In the genomic region with DNA sequence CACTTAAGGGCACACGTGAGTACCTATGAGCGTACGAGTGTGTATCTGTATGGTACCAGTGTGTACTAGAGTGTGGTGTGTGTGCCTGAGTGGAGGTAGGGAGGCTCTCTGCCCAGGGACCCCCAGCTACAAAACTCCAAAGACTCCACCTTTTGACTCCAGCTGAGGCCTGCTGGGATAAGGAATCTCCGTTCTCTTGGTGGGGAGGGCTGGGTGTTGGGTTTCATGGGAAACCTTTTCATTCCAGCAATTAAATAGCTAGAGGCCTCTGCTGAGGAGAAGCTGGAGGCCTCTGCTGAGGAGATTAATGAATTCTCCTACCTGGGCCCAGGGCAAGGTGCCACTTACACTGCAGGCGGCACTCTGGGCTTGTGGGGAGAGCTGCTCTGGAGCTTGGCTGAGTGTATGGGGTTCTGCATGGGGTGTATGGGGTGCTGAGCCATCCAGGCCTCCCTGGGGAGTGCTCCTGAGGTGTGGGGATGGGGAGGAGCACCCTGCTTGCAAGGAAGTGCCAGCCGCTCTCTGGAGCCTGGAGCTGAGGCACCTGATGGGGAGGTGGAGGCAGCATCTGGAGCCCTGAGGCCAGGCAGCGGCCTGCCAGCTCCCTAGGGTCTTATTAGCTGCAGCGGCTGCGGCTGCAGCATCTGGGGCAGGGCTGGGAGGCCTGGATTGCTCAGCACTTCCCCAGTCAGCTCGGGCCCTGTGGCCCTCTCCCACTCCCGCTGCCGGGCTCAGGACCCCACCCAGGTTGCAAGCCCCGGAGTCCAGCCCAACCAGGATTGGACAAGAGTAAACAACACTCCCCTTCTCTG, we compare ENCODE assay signal across 14 cellular contexts. TPM values are rescaled to one million over a fixed set of nuclear protein-coding genes. Genes with fewer than 3 reads are reported as not detected.
DNase-seq lines count a peak whose midpoint lies in the region; ATAC-seq and TF ChIP-seq lines count a peak whose summit lies in the region.
"Had no signal": no experiment of that assay in that cellular context is flagged by ENCODE, and none has a peak within 500 bp of the region (broad histone marks: within the 10 kb centered on the region; RNA-seq: fewer than 3 reads in every experiment).

No MANE protein-coding gene starts in this region.

- H3K27ac Mint-ChIP-seq in activated CD4-positive, alpha-beta memory T cell treated with anti-CD3 and anti-CD28 coated beads, Interleukin-2, amount 10 ng/mL, durations not matched to agents 7 days and 5 days = no peak overlapping the region
- H3K27ac Mint-ChIP-seq: activated T-helper 1 cell treated with anti-CD3 and anti-CD28 coated beads, Interleukin-12 subunit alpha, Interleukin-12 subunit beta, Interleukin-2, Interleukin-4 antibody, amounts not matched to agents 30 ng/mL and 10 ng/mL and 1 ng/mL, durations not matched to agents 14 hours and 24 hours and 36 hours; CD4-positive, CD25-positive, alpha-beta regulatory T cell had no signal

- H3K4me3 ChIP-seq in dorsolateral prefrontal cortex (peak overlapping the region in 1 of 59 donors; percentile 82), neuronal stem cell (ENCODE audit: low read length in 2 of 2) (no peak overlapping the region)

- peaks cover 11% of the 10 kb centered on the region for H3K79me1 ChIP-seq in neuronal stem cell (ENCODE audit: low read depth, low read length)

- H3K27me3 Mint-ChIP-seq in activated CD4-positive, alpha-beta memory T cell treated with anti-CD3 and anti-CD28 coated beads, Interleukin-2, amount 10 ng/mL, durations not matched to agents 7 days and 5 days = no peaks in the 10 kb centered on the region
- H3K27me3 Mint-ChIP-seq: CD4-positive, CD25-positive, alpha-beta regulatory T cell had no signal

- H2BK5ac ChIP-seq in neuronal stem cell (ENCODE audit: low read length) = peak overlapping the region; percentile 83

- H3K4me1 ChIP-seq in ES-I3 (ENCODE audit: insufficient read depth, low read length) (peaks cover 10% of the 10 kb centered on the region), neuronal stem cell (ENCODE audit: control insufficient read depth in 2 of 2, insufficient read depth in 1 of 2, low read depth in 1 of 2, low read length in 2 of 2) (peaks cover 29 to 36% of the 10 kb centered on the region in 2 donors)

- H3K36me3 Mint-ChIP-seq in activated CD4-positive, alpha-beta memory T cell treated with anti-CD3 and anti-CD28 coated beads, Interleukin-2, amount 10 ng/mL, durations not matched to agents 7 days and 5 days (ENCODE audit: low read depth) = no peaks in the 10 kb centered on the region
- H3K36me3 Mint-ChIP-seq: CD4-positive, CD25-positive, alpha-beta regulatory T cell had no signal

- H2AFZ ChIP-seq in neuronal stem cell (ENCODE audit: low read length) = no peak overlapping the region

- intact Hi-C loops in dorsolateral prefrontal cortex (cut with DNase I) = no loop called here

- peak overlapping the region; percentile 22; the same call in 1 of the 2 replicates for H3K9ac ChIP-seq in ES-I3 (ENCODE audit: low read depth, low read length)
- H3K9ac ChIP-seq in neuronal stem cell (ENCODE audit: low read depth, low read length, poor library complexity) = no peak overlapping the region
- H3K9ac ChIP-seq: KMS-11 had no signal

- peak overlapping the region; percentile 77 for H4K91ac ChIP-seq in neuronal stem cell (ENCODE audit: low read depth, low read length, poor library complexity)

- H3K36me3 ChIP-seq in ES-I3 (ENCODE audit: insufficient read depth, low read length) (no peaks in the 10 kb centered on the region), neuronal stem cell (replicated peaks in 1 of 2; ENCODE audit: control insufficient read depth in 2 of 2, insufficient read depth in 2 of 2, low read length in 2 of 2) (no peaks in the 10 kb centered on the region)

- H2BK15ac ChIP-seq in neuronal stem cell (ENCODE audit: low read length) = peak overlapping the region; percentile 91

- H3K9me3 ChIP-seq in ES-I3 (ENCODE audit: control insufficient read depth, insufficient read depth, low read length) (no peaks in the 10 kb centered on the region), neuronal stem cell (replicated peaks in 1 of 2; ENCODE audit: control insufficient read depth in 2 of 2, insufficient read depth in 1 of 2, low read depth in 1 of 2, low read length in 2 of 2) (no peaks in the 10 kb centered on the region)

- peak overlapping the region; percentile 58 for H3K14ac ChIP-seq in neuronal stem cell (ENCODE audit: low read length)

- no CpG with 5 or more reads among the region's 13 CpGs for WGBS in neuronal stem cell (ENCODE audit: extremely low coverage in 2 of 2, insufficient read length in 2 of 2, insufficient replicate concordance in 1 of 2), 2 donors

- peaks cover 15% of the 10 kb centered on the region for H3K4me1 Mint-ChIP-seq in activated CD4-positive, alpha-beta memory T cell treated with anti-CD3 and anti-CD28 coated beads, Interleukin-2, amount 10 ng/mL, durations not matched to agents 7 days and 5 days

- H3K18ac ChIP-seq in neuronal stem cell (ENCODE audit: low read length) = peak overlapping the region; percentile 96

- POLR2A ChIA-PET in activated CD4-positive, alpha-beta memory T cell treated with anti-CD3 and anti-CD28 coated beads, Interleukin-2, amount 10 ng/mL, durations not matched to agents 7 days and 5 days (lab: Charles Lee) = interaction anchor here (1.0 kb wide), 1 partner anchor 30 kb away, joined by 3 read pairs; no protein-coding TSS in a partner anchor

- DNase-seq in NCI-H1694 treated with DMSO at 0.1 percent for 48 hours (lab: John Stamatoyannopoulos, UW) (peak; percentile 23), dorsolateral prefrontal cortex (peak in 1 of 10 donors; percentile 41), neuronal stem cell (ENCODE audit: low spot score) (no peak), hepatic stellate cell (ENCODE audit: low spot score) (no peak)
- DNase-seq in activated CD4-positive, alpha-beta memory T cell treated with anti-CD3 and anti-CD28 coated beads, Interleukin-2, amount 10 ng/mL, durations not matched to agents 7 days and 5 days = no peak
- DNase-seq: activated CD4-positive, alpha-beta T cell treated with anti-CD3 and anti-CD28 coated beads, Interleukin-2, amount 50 U/mL, for 48 hours; CD4-positive, CD25-positive, alpha-beta regulatory T cell; kidney glomerular epithelial cell had no signal

- ATAC-seq in HG03280 (IDR thresholded peaks at IDR 0.05; ENCODE audit: unreplicated experiment) (no peak), GM19455 (IDR thresholded peaks at IDR 0.05; ENCODE audit: unreplicated experiment) (no peak)

- H2BK120ac ChIP-seq in neuronal stem cell (ENCODE audit: low read depth, low read length) = no peak overlapping the region

- no peaks in the 10 kb centered on the region for H3K9me3 Mint-ChIP-seq in activated CD4-positive, alpha-beta memory T cell treated with anti-CD3 and anti-CD28 coated beads, Interleukin-2, amount 10 ng/mL, durations not matched to agents 7 days and 5 days
- H3K9me3 Mint-ChIP-seq: activated T-helper 1 cell treated with anti-CD3 and anti-CD28 coated beads, Interleukin-12 subunit alpha, Interleukin-12 subunit beta, Interleukin-2, Interleukin-4 antibody, amounts not matched to agents 30 ng/mL and 10 ng/mL and 1 ng/mL, durations not matched to agents 14 hours and 24 hours and 36 hours; CD4-positive, CD25-positive, alpha-beta regulatory T cell had no signal

- H3K4me3 Mint-ChIP-seq in activated CD4-positive, alpha-beta memory T cell treated with anti-CD3 and anti-CD28 coated beads, Interleukin-2, amount 10 ng/mL, durations not matched to agents 7 days and 5 days = no peak overlapping the region
- H3K4me3 Mint-ChIP-seq: activated T-helper 1 cell treated with anti-CD3 and anti-CD28 coated beads, Interleukin-12 subunit alpha, Interleukin-12 subunit beta, Interleukin-2, Interleukin-4 antibody, amounts not matched to agents 30 ng/mL and 10 ng/mL and 1 ng/mL, durations not matched to agents 14 hours and 24 hours and 36 hours had no signal

- H3K4me2 ChIP-seq in neuronal stem cell (ENCODE audit: insufficient read depth, low read length, poor library complexity, severe bottlenecking) = peak overlapping the region; percentile 14
- H3K4me2 ChIP-seq: KMS-11 had no signal

- CTCF ChIA-PET in activated CD4-positive, alpha-beta memory T cell treated with anti-CD3 and anti-CD28 coated beads, Interleukin-2, amount 10 ng/mL, durations not matched to agents 7 days and 5 days (lab: Charles Lee) = interaction anchor here (0.9 to 1.8 kb wide), 3 partner anchors 16 to 179 kb away, joined by 3 to 7 read pairs (median 3); no protein-coding TSS in a partner anchor

- H3K23ac ChIP-seq in neuronal stem cell (ENCODE audit: low read depth, low read length, poor library complexity) = no peak overlapping the region

- no peak overlapping the region for H3K4ac ChIP-seq in neuronal stem cell (ENCODE audit: low read length)

- H3K27ac ChIP-seq in dorsolateral prefrontal cortex (peak overlapping the region in 52 of 59 donors; percentile 7 to 90 (median 68)), neuronal stem cell (replicated peaks; ENCODE audit: low read length) (peak overlapping the region; percentile 75)
- H3K27ac ChIP-seq: epithelial cell of prostate, KMS-11 had no signal

- no peak overlapping the region for H4K8ac ChIP-seq in neuronal stem cell (ENCODE audit: low read depth, low read length)

- peak overlapping the region; percentile 98 for H2BK12ac ChIP-seq in neuronal stem cell (ENCODE audit: low read length)

- H3K27me3 ChIP-seq in dorsolateral prefrontal cortex (no peaks in the 10 kb centered on the region), neuronal stem cell (ENCODE audit: control insufficient read depth in 3 of 3, insufficient read depth in 3 of 3, low read depth in 1 of 3, low read length in 3 of 3) (no peaks in the 10 kb centered on the region)

- no peak for TF ChIP-seq CTCF in dorsolateral prefrontal cortex (IDR thresholded peaks at IDR 0.05 in 54 of 56, conservative IDR thresholded peaks at IDR 0.05 in 2 of 56; ENCODE audit: low read depth in 1 of 56, partially characterized antibody in 56 of 56)

- peak overlapping the region; percentile 58 for H2AK5ac ChIP-seq in neuronal stem cell (ENCODE audit: low read depth, low read length)

RNA-seq across cellular contexts. Expression of gene ANKRD13B, which starts 4.6 kb away (rescaled TPM):
- 10 to 100 TPM; 34.3 to 82.0 (median 53.1) TPM for total RNA-seq in dorsolateral prefrontal cortex
- 24.5 TPM for polyA plus RNA-seq in neuronal stem cell (2013, experiment 1 of 2)
- polyA plus RNA-seq in neuronal stem cell (2013, experiment 2 of 2) = 23.7 TPM
- 10 to 100 TPM; 11.3 to 13.6 TPM for total RNA-seq in activated CD4-positive, alpha-beta memory T cell treated with anti-CD3 and anti-CD28 coated beads, Interleukin-2, amount 10 ng/mL, durations not matched to agents 7 days and 5 days

RNA-seq across cellular contexts. Expression of gene GIT1, which starts 8.1 kb away (rescaled TPM):
- total RNA-seq in dorsolateral prefrontal cortex = 100 to 1,000 TPM; 110 to 287 (median 170) TPM
- polyA plus RNA-seq in neuronal stem cell (2013, experiment 1 of 2) = 63.2 TPM
- 65.1 TPM for polyA plus RNA-seq in neuronal stem cell (2013, experiment 2 of 2)
- total RNA-seq in activated CD4-positive, alpha-beta memory T cell treated with anti-CD3 and anti-CD28 coated beads, Interleukin-2, amount 10 ng/mL, durations not matched to agents 7 days and 5 days = 10 to 100 TPM; 76.6 to 80.4 TPM

RNA-seq across cellular contexts. Expression of gene CORO6, which starts 25.1 kb away (rescaled TPM):
- 100 to 1,000 TPM in 23 of 120 experiments, 10 to 100 TPM in 97; 31.5 to 153 (median 80.8) TPM for total RNA-seq in dorsolateral prefrontal cortex
- 5.2 TPM for polyA plus RNA-seq in neuronal stem cell (2013, experiment 1 of 2)
- polyA plus RNA-seq in neuronal stem cell (2013, experiment 2 of 2) = 5.5 TPM
- 1 to 10 TPM; 5.3 to 5.6 TPM for total RNA-seq in activated CD4-positive, alpha-beta memory T cell treated with anti-CD3 and anti-CD28 coated beads, Interleukin-2, amount 10 ng/mL, durations not matched to agents 7 days and 5 days

RNA-seq across cellular contexts. Expression of gene TP53I13, which starts 29.1 kb away (rescaled TPM):
- total RNA-seq in dorsolateral prefrontal cortex = 10 to 100 TPM; 10.1 to 40.2 (median 20.1) TPM
- polyA plus RNA-seq in neuronal stem cell (2013, experiment 1 of 2) = 32.2 TPM
- polyA plus RNA-seq in neuronal stem cell (2013, experiment 2 of 2) = 30.4 TPM
- 100 to 1,000 TPM; 112 to 118 TPM for total RNA-seq in activated CD4-positive, alpha-beta memory T cell treated with anti-CD3 and anti-CD28 coated beads, Interleukin-2, amount 10 ng/mL, durations not matched to agents 7 days and 5 days

RNA-seq across cellular contexts. Expression of gene ABHD15, which starts 30.7 kb away (rescaled TPM):
- 1 to 10 TPM; 1.9 to 8.0 (median 4.2) TPM for total RNA-seq in dorsolateral prefrontal cortex
- 2.6 TPM for polyA plus RNA-seq in neuronal stem cell (2013, experiment 1 of 2)
- 2.5 TPM for polyA plus RNA-seq in neuronal stem cell (2013, experiment 2 of 2)
- 10 to 100 TPM; 18.5 to 19.3 TPM for total RNA-seq in activated CD4-positive, alpha-beta memory T cell treated with anti-CD3 and anti-CD28 coated beads, Interleukin-2, amount 10 ng/mL, durations not matched to agents 7 days and 5 days

Comparison
In these comparisons a context has a peak if more than half of its experiments do, and no peak if none do; other contexts are left out.
1. RNA of gene CORO6, which starts 25.1 kb away (total RNA-seq): 31.5 to 153 TPM in dorsolateral prefrontal cortex; 5.3 to 5.6 TPM in activated CD4-positive, alpha-beta memory T cell treated with anti-CD3 and anti-CD28 coated beads, Interleukin-2, amount 10 ng/mL, durations not matched to agents 7 days and 5 days; every median in the first group is over 4 times any median in the second.